19 cellular contexts compared by ENCODE assay signal in the genomic region with DNA sequence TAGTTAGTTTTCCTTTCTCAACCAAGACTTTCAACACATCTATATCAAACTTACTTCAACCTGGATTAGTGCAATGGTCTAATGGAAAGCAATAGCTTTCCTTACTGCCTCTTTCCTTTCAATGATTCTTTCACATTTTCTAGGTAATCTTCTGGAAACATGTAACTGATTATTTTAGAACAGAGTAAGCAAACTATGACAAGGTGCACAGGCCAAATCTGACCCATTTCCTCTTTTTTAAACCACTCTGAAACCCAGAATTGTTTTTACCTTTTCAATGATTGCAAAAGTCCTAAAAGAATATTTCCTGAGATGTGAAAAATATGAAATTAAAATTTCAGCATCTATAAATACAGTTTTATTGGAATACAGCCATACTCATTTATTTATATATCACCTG.
DNase-seq lines count a peak whose midpoint lies in the region; ATAC-seq and FAIRE-seq lines count a peak whose summit lies in the region.
"Had no signal": no experiment of that assay in that cellular context is flagged by ENCODE, and none has a peak within 500 bp of the region (broad histone marks: within the 10 kb centered on the region; RNA-seq: fewer than 3 reads in every experiment).

No MANE protein-coding gene starts in this region.

- FAIRE-seq in GM19239 (lab: Jason Lieb, UNC) = peak; percentile 80
- FAIRE-seq: G401.6 had no signal

- DNase-seq in GM19239 (ENCODE audit: insufficient read length, low spot score) (no peak), SKM-1 treated with dmso at 0.1 percent for 144 hours (lab: John Stamatoyannopoulos, UW; ENCODE audit: unreplicated experiment) (no peak), LoVo (ENCODE audit: low spot score) (no peak), NCI-H524 (lab: John Stamatoyannopoulos, UW) (no peak), OCI-M2 (lab: John Stamatoyannopoulos, UW; ENCODE audit: unreplicated experiment) (no peak)
- DNase-seq: activated CD8-positive, alpha-beta T cell treated with anti-CD3 and anti-CD28 coated beads for 36 hours; activated T-cell treated with anti-CD3 and anti-CD28 coated beads, Interleukin-2, amount 50 U/mL, for 4 hours; body of pancreas; Calu3; endodermal cell; H7; heart left ventricle; immature natural killer cell; KBM-7; NCI-H510A treated with DMSO at 0.1 percent for 48 hours; SHP77 had no signal

- ATAC-seq in GM21737 (IDR thresholded peaks at IDR 0.05; ENCODE audit: unreplicated experiment) = peak; percentile 54
- peak; percentile 64 for ATAC-seq in HG03135 (IDR thresholded peaks at IDR 0.05; ENCODE audit: unreplicated experiment)
- ATAC-seq: activated CD8-positive, alpha-beta T cell treated with anti-CD3 and anti-CD28 coated beads for 36 hours; activated T-cell treated with anti-CD3 and anti-CD28 coated beads, Interleukin-2, amount 50 U/mL, for 4 hours; body of pancreas; heart left ventricle had no signal
